1 cellular context compared by ENCODE assay signal in genomic region chr7:50552921-50553320, GRCh38.
A peak's percentile ranks its signal among the peaks of the same experiment; 100 is the strongest.
TF ChIP-seq lines count a peak whose summit lies in the region.

No MANE protein-coding gene starts in this region.

TF ChIP-seq in HepG2, 621 proteins besides CTCF, POLR2A, EP300 and RAD21 (continued from another document and continues in another):
- TF ChIP-seq HOXA5 (CRISPR knock-in tag; IDR thresholded peaks at IDR 0.05) = no peak
- no peak for TF ChIP-seq IRF1 (CRISPR knock-in tag; IDR thresholded peaks at IDR 0.05; ENCODE audit: low read depth)
- TF ChIP-seq FOXO1 (CRISPR knock-in tag; IDR thresholded peaks at IDR 0.05) = 0 out of 2 replicates have a peak, but pooled peaks have one; percentile 41
- TF ChIP-seq BHLHE40 (IDR thresholded peaks at IDR 0.05; ENCODE audit: low read length) = no peak
- TF ChIP-seq MED13 (CRISPR knock-in tag; IDR thresholded peaks at IDR 0.05) = no peak
- TF ChIP-seq ZBTB3 (CRISPR knock-in tag; IDR thresholded peaks at IDR 0.05; ENCODE audit: borderline replicate concordance, low read depth) = no peak
- no peak for TF ChIP-seq TARDBP (CRISPR knock-in tag; IDR thresholded peaks at IDR 0.05)
- no peak for TF ChIP-seq ZFP91 (CRISPR knock-in tag; IDR thresholded peaks at IDR 0.05; ENCODE audit: borderline replicate concordance)
- 0 out of 2 replicates have a peak, but pooled peaks have one; percentile 43 for TF ChIP-seq ZNF83 (CRISPR knock-in tag; IDR thresholded peaks at IDR 0.05; ENCODE audit: borderline replicate concordance)
- no peak for TF ChIP-seq ETV5 (CRISPR knock-in tag; IDR thresholded peaks at IDR 0.05; ENCODE audit: borderline replicate concordance)
- no peak for TF ChIP-seq HOXA9 (CRISPR knock-in tag; IDR thresholded peaks at IDR 0.05; ENCODE audit: borderline replicate concordance)
- TF ChIP-seq E2F1 (CRISPR knock-in tag; IDR thresholded peaks at IDR 0.05) = no peak
- no peak for TF ChIP-seq ZHX1 (CRISPR knock-in tag; IDR thresholded peaks at IDR 0.05; ENCODE audit: low read depth)
- no peak for TF ChIP-seq IKZF4 (CRISPR knock-in tag; IDR thresholded peaks at IDR 0.05; ENCODE audit: borderline replicate concordance, low read depth, not compliant biosample characterization)
- TF ChIP-seq THRA (CRISPR knock-in tag; IDR thresholded peaks at IDR 0.05; ENCODE audit: borderline replicate concordance) = no peak
- no peak for TF ChIP-seq ZNF704 (CRISPR knock-in tag; IDR thresholded peaks at IDR 0.05; ENCODE audit: borderline replicate concordance)
- TF ChIP-seq KDM4B (CRISPR knock-in tag; IDR thresholded peaks at IDR 0.05) = 0 out of 2 replicates have a peak, but pooled peaks have one; percentile 49
- TF ChIP-seq ZNF772 (CRISPR knock-in tag; IDR thresholded peaks at IDR 0.05) = no peak
- no peak for TF ChIP-seq NCOA1 (CRISPR knock-in tag; IDR thresholded peaks at IDR 0.05)
- TF ChIP-seq ZBTB39 (CRISPR knock-in tag; IDR thresholded peaks at IDR 0.05) = no peak
- no peak for TF ChIP-seq ZNF335 (CRISPR knock-in tag; IDR thresholded peaks at IDR 0.05)
- TF ChIP-seq ZNF563 (CRISPR knock-in tag; IDR thresholded peaks at IDR 0.05) = no peak
- no peak for TF ChIP-seq BCLAF1 (IDR thresholded peaks at IDR 0.05)
- peak; percentile 54; the same call in 1 of the 2 replicates for TF ChIP-seq ERF (CRISPR knock-in tag; IDR thresholded peaks at IDR 0.05)
- TF ChIP-seq PATZ1 (CRISPR knock-in tag; IDR thresholded peaks at IDR 0.05) = no peak
- no peak for TF ChIP-seq FOXK1 (CRISPR knock-in tag; IDR thresholded peaks at IDR 0.05; ENCODE audit: borderline replicate concordance, low read depth)
- TF ChIP-seq HNRNPH1 (optimal IDR thresholded peaks at IDR 0.05; ENCODE audit: low read depth, low read length) = no peak
- no peak for TF ChIP-seq XBP1 (CRISPR knock-in tag; IDR thresholded peaks at IDR 0.05)
- peak; percentile 32; the same call in 1 of the 2 replicates for TF ChIP-seq ZNF746 (CRISPR knock-in tag; IDR thresholded peaks at IDR 0.05)
- 0 out of 2 replicates have a peak, but pooled peaks have one; percentile 50 for TF ChIP-seq ATF7-NPFF (CRISPR knock-in tag; IDR thresholded peaks at IDR 0.05; ENCODE audit: low read depth)
- no peak; the same call in 1 of the 2 replicates for TF ChIP-seq NKX3-1 (CRISPR knock-in tag; IDR thresholded peaks at IDR 0.05)
- no peak for TF ChIP-seq U2AF1 (optimal IDR thresholded peaks at IDR 0.05; ENCODE audit: low read depth, low read length)
- TF ChIP-seq ZNF276 (CRISPR knock-in tag; IDR thresholded peaks at IDR 0.05; ENCODE audit: low read depth) = no peak
- TF ChIP-seq ZNF670 (CRISPR knock-in tag; IDR thresholded peaks at IDR 0.05; ENCODE audit: borderline replicate concordance) = no peak
- TF ChIP-seq PLRG1 (conservative IDR thresholded peaks at IDR 0.05) = no peak
- no peak for TF ChIP-seq E2F2 (CRISPR knock-in tag; IDR thresholded peaks at IDR 0.05; ENCODE audit: borderline replicate concordance)
- no peak for TF ChIP-seq ZFY (CRISPR knock-in tag; IDR thresholded peaks at IDR 0.05)
- TF ChIP-seq ZNF572 (CRISPR knock-in tag; IDR thresholded peaks at IDR 0.05) = no peak
- 0 out of 2 replicates have a peak, but pooled peaks have one; percentile 49 for TF ChIP-seq SIN3A (IDR thresholded peaks at IDR 0.05; ENCODE audit: borderline replicate concordance, low read depth, low read length)
- no peak for TF ChIP-seq GZF1 (CRISPR knock-in tag; IDR thresholded peaks at IDR 0.05)
- no peak for TF ChIP-seq PAWR (CRISPR knock-in tag; IDR thresholded peaks at IDR 0.05; ENCODE audit: borderline replicate concordance)
- no peak for TF ChIP-seq ASH2L (IDR thresholded peaks at IDR 0.05; ENCODE audit: insufficient read length, low read depth, low read length)
- TF ChIP-seq ZNF10 (CRISPR knock-in tag; IDR thresholded peaks at IDR 0.05; ENCODE audit: borderline replicate concordance, low read depth) = no peak
- no peak for TF ChIP-seq ZNF724P (CRISPR knock-in tag; IDR thresholded peaks at IDR 0.05; ENCODE audit: borderline replicate concordance)
- TF ChIP-seq CEBPG (CRISPR knock-in tag; IDR thresholded peaks at IDR 0.05) = no peak
